Comparison of ENCODE assay signal across 15 cellular contexts in the genomic region with DNA sequence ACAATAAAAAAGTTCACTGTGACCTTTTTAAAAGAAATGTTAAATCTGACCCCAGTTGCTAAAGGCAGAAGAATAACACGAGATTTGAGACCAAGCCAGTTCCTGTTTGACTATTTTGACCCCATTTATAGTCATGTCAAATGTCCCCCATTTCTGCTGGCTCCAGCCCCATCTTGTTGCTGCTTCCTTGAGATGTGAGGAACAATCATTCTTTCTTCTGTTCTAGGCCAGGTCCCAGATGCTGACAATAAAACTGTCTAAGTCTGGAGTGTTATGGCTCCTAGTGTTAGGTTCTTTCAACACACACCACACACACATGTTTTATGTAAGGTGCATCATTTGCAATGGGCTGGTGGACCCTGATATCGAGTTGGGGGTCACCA.
"Had no signal": no experiment of that assay in that cellular context is flagged by ENCODE, and none has a peak within 500 bp of the region (broad histone marks: within the 10 kb centered on the region; RNA-seq: fewer than 3 reads in every experiment).

No MANE protein-coding gene starts in this region.

- H3K27ac ChIP-seq: epithelial cell of prostate, heart right ventricle, neutrophil, parathyroid adenoma, upper lobe of left lung had no signal

- H3K27me3 ChIP-seq: heart right ventricle, upper lobe of left lung had no signal

- H3K9me3 ChIP-seq: neutrophil, upper lobe of left lung had no signal

- ATAC-seq: activated CD8-positive, alpha-beta memory T cell treated with anti-CD3 and anti-CD28 coated beads, Interleukin-2, amount 10 ng/mL, durations not matched to agents 7 days and 5 days; heart right ventricle; natural killer cell; stimulated activated naive CD8-positive, alpha-beta T cell treated with anti-CD3 and anti-CD28 coated beads, Interleukin-15, Interleukin-2, amounts not matched to agents 100 U/mL and 50 U/mL, for 24 hours had no signal

- H3K4me1 ChIP-seq: parathyroid adenoma, upper lobe of left lung had no signal

- H3K79me2 ChIP-seq: parathyroid adenoma had no signal

- H2AFZ ChIP-seq: parathyroid adenoma had no signal

- H3K9ac ChIP-seq: parathyroid adenoma had no signal

- H3K4me3 ChIP-seq: heart right ventricle, upper lobe of left lung had no signal

- DNase-seq: activated B cell treated with CpG ODN at 0.5 μM for 24 hours; activated CD4-positive, alpha-beta memory T cell treated with anti-CD3 and anti-CD28 coated beads, Interleukin-2, amount 10 ng/mL, durations not matched to agents 7 days and 5 days; activated CD4-positive, alpha-beta T cell treated with anti-CD3 and anti-CD28 coated beads for 4 hours; activated CD8-positive, alpha-beta memory T cell treated with anti-CD3 and anti-CD28 coated beads, Interleukin-2, amount 10 ng/mL, durations not matched to agents 7 days and 5 days; activated naive CD8-positive, alpha-beta T cell treated with anti-CD3 and anti-CD28 coated beads for 36 hours; amniotic stem cell; heart right ventricle; natural killer cell; stimulated activated naive CD8-positive, alpha-beta T cell treated with anti-CD3 and anti-CD28 coated beads, Interleukin-15, Interleukin-2, amounts not matched to agents 100 U/mL and 50 U/mL, for 24 hours; T-helper 1 cell; T-helper 9 cell; upper lobe of left lung had no signal

- H3K36me3 ChIP-seq: heart right ventricle, neutrophil, upper lobe of left lung had no signal
